1 cellular context compared by ENCODE assay signal in the genomic region with DNA sequence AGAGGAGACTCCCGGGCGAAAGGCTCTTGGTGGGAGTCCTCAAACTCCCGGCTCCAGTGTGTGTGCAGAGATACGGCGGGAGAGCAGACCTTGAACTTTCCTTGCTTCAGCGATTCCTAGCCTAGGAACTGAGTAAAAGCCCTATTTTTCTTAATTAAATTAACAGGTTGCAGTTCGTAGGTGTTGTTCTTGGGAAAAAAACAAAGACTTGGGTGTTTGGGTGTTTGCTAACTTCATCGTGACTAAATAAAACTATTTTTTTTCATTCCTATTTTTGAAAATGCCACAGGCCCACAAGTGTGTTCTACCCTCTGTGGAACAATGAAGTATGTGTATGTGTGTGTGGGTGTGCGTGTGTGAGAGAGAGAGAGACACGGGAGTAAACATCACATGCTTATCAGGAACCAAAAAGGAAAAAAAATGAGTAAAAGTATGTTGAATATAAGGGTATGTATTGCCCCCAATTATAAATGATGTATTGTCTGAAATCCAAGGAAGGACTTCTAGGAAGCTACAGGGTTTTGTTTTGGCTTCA.
TF ChIP-seq lines count a peak whose summit lies in the region.

No MANE protein-coding gene starts in this region.

TF ChIP-seq in HepG2, 621 proteins besides CTCF, POLR2A, EP300 and RAD21 (continued from another document):
- TF ChIP-seq, protein P1, sequence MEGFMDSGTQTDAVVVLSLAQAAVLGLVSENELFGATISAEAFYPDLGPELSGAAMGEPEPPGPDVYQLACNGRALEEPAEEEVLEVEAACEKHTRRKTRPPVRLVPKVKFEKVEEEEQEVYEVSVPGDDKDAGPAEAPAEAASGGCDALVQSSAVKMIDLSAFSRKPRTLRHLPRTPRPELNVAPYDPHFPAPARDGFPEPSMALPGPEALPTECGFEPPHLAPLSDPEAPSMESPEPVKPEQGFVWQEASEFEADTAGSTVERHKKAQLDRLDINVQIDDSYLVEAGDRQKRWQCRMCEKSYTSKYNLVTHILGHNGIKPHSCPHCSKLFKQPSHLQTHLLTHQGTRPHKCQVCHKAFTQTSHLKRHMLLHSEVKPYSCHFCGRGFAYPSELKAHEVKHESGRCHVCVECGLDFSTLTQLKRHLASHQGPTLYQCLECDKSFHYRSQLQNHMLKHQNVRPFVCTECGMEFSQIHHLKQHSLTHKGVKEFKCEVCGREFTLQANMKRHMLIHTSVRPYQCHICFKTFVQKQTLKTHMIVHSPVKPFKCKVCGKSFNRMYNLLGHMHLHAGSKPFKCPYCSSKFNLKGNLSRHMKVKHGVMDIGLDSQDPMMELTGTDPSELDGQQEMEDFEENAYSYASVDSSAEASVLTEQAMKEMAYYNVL (CRISPR knock-in tag; IDR thresholded peaks at IDR 0.05; ENCODE audit: borderline replicate concordance), result no peak
- TF ChIP-seq ZNF260 (CRISPR knock-in tag; IDR thresholded peaks at IDR 0.05; ENCODE audit: borderline replicate concordance, low read depth), result no peak
- TF ChIP-seq, protein P2, sequence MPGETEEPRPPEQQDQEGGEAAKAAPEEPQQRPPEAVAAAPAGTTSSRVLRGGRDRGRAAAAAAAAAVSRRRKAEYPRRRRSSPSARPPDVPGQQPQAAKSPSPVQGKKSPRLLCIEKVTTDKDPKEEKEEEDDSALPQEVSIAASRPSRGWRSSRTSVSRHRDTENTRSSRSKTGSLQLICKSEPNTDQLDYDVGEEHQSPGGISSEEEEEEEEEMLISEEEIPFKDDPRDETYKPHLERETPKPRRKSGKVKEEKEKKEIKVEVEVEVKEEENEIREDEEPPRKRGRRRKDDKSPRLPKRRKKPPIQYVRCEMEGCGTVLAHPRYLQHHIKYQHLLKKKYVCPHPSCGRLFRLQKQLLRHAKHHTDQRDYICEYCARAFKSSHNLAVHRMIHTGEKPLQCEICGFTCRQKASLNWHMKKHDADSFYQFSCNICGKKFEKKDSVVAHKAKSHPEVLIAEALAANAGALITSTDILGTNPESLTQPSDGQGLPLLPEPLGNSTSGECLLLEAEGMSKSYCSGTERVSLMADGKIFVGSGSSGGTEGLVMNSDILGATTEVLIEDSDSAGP (CRISPR knock-in tag; IDR thresholded peaks at IDR 0.05; ENCODE audit: borderline replicate concordance), result no peak
- 0 out of 2 replicates have a peak, but pooled peaks have one; percentile 1 for TF ChIP-seq YEATS2 (CRISPR knock-in tag; IDR thresholded peaks at IDR 0.05; ENCODE audit: borderline replicate concordance)
- peak in 1 of 2 experiments; percentile 38; a peak in 1 of 4 replicates for TF ChIP-seq KLF16 (CRISPR knock-in tag; IDR thresholded peaks at IDR 0.05)
- no peak for TF ChIP-seq DPF2 (CRISPR knock-in tag; IDR thresholded peaks at IDR 0.05; ENCODE audit: borderline replicate concordance, low read depth)
- 0 out of 2 replicates have a peak, but pooled peaks have one; percentile 16 for TF ChIP-seq SOX13 (IDR thresholded peaks at IDR 0.05)
- TF ChIP-seq SOX13 (CRISPR knock-in tag; conservative IDR thresholded peaks at IDR 0.05 in 1 of 2, IDR thresholded peaks at IDR 0.05 in 1 of 2), result peak in 1 of 2 experiments; percentile 44; a peak in 2 of 4 replicates
- TF ChIP-seq, protein P3, sequence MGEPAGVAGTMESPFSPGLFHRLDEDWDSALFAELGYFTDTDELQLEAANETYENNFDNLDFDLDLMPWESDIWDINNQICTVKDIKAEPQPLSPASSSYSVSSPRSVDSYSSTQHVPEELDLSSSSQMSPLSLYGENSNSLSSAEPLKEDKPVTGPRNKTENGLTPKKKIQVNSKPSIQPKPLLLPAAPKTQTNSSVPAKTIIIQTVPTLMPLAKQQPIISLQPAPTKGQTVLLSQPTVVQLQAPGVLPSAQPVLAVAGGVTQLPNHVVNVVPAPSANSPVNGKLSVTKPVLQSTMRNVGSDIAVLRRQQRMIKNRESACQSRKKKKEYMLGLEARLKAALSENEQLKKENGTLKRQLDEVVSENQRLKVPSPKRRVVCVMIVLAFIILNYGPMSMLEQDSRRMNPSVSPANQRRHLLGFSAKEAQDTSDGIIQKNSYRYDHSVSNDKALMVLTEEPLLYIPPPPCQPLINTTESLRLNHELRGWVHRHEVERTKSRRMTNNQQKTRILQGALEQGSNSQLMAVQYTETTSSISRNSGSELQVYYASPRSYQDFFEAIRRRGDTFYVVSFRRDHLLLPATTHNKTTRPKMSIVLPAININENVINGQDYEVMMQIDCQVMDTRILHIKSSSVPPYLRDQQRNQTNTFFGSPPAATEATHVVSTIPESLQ (CRISPR knock-in tag; conservative IDR thresholded peaks at IDR 0.05), result no peak
- peak; percentile 4 for TF ChIP-seq ASH2L (IDR thresholded peaks at IDR 0.05; ENCODE audit: insufficient read length, low read depth, low read length)
- 0 out of 2 replicates have a peak, but pooled peaks have one; percentile 4 for TF ChIP-seq TBX2 (CRISPR knock-in tag; IDR thresholded peaks at IDR 0.05; ENCODE audit: borderline replicate concordance)
- TF ChIP-seq, protein P4, sequence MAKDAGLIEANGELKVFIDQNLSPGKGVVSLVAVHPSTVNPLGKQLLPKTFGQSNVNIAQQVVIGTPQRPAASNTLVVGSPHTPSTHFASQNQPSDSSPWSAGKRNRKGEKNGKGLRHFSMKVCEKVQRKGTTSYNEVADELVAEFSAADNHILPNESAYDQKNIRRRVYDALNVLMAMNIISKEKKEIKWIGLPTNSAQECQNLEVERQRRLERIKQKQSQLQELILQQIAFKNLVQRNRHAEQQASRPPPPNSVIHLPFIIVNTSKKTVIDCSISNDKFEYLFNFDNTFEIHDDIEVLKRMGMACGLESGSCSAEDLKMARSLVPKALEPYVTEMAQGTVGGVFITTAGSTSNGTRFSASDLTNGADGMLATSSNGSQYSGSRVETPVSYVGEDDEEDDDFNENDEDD (CRISPR knock-in tag; IDR thresholded peaks at IDR 0.05; ENCODE audit: borderline replicate concordance), result no peak
- TF ChIP-seq POLR2AphosphoS5 (IDR thresholded peaks at IDR 0.05; ENCODE audit: low read depth, low read length), result peak; percentile 10; the same call in 1 of the 2 replicates
- TF ChIP-seq HES4 (CRISPR knock-in tag; IDR thresholded peaks at IDR 0.05; ENCODE audit: borderline replicate concordance), result 0 out of 2 replicates have a peak, but pooled peaks have one; percentile 19
- TF ChIP-seq NCOR1 (IDR thresholded peaks at IDR 0.05; ENCODE audit: borderline replicate concordance, low read length), result 0 out of 2 replicates have a peak, but pooled peaks have one; percentile 35
